30 cellular contexts compared by ENCODE assay signal in the genomic region with DNA sequence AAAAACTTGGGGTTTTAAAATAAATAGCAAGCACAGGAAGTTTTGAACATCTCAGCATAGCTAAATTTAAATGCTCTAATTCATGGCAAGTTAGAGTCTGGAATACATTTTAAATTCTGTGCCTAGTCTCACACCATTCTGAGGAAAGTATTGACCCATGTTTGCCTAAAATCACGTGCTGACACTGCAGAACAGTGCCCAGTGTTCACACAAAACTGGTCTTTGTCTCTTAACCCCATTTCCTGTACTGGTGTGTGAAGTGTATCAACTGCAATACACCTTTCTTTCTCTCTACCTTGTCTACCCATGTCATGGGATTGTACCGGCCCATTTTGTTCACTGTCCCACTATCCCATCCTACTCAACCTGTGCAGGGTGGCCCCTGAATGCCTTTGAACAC.
"Had no signal": no experiment of that assay in that cellular context is flagged by ENCODE, and none has a peak within 500 bp of the region (broad histone marks: within the 10 kb centered on the region; RNA-seq: fewer than 3 reads in every experiment).

No MANE protein-coding gene starts in this region.

- H3K27me3 ChIP-seq: colonic mucosa, gastrocnemius medialis, ovary, spleen, thyroid gland, vagina had no signal

- ATAC-seq: esophagus mucosa; gastrocnemius medialis; mucosa of descending colon; natural killer cell treated with Interleukin-12 subunit alpha and Interleukin-12 subunit beta and Interleukin-15 and Interleukin-18, amount 100 ng/mL, for 72 hours; psoas muscle; right cardiac atrium; stimulated activated naive B cell treated with anti-CD40 and anti-IgM and Interleukin-4, amounts not matched to agents 10 μg/mL and 1 μg/mL and 100 μg/mL, for 72 hours had no signal

- H3K4me1 ChIP-seq: colonic mucosa, gastrocnemius medialis, psoas muscle, spleen, thyroid gland, vagina had no signal

- DNase-seq: colonic mucosa; effector CD8-positive, alpha-beta T cell; endodermal cell; foreskin fibroblast; gastrocnemius medialis; head of caudate nucleus; mesenchymal stem cell; mucosa of descending colon; naive B cell; nucleus accumbens; ovary; posterior cingulate gyrus; psoas muscle; right cardiac atrium; spleen; stimulated activated CD4-positive, alpha-beta T cell treated with anti-CD3 and anti-CD28 coated beads, Interleukin-15, amount 100 ng/mL, for 24 hours; stimulated activated CD4-positive, alpha-beta T cell treated with anti-CD3 and anti-CD28 coated beads, Interleukin-2, amount 100 ng/mL, for 48 hours; stimulated activated naive B cell treated with anti-CD40 and anti-IgM and Interleukin-4, amounts not matched to agents 10 μg/mL and 1 μg/mL and 100 μg/mL, for 72 hours; thyroid gland; trophoblast cell had no signal

- H3K4me3 Mint-ChIP-seq: dendritic cell treated with granulocyte-macrophage colony-stimulating factor and Interleukin-4, amounts not matched to agents 40 ng/mL and 50 ng/mL, for 4 days; endodermal cell; mesothelial cell of epicardium; naive B cell; natural killer cell treated with Interleukin-12 subunit alpha and Interleukin-12 subunit beta and Interleukin-15 and Interleukin-18, amount 100 ng/mL, for 72 hours; neural crest cell; stimulated activated naive B cell treated with anti-CD40 and anti-IgM and Interleukin-4, amounts not matched to agents 10 μg/mL and 1 μg/mL and 100 μg/mL, for 72 hours; stimulated activated naive CD8-positive, alpha-beta T cell treated with anti-CD3 and anti-CD28 coated beads, Interleukin-15, Interleukin-2, amounts not matched to agents 100 ng/mL and 50 ng/mL, for 24 hours had no signal

- H3K36me3 ChIP-seq: colonic mucosa, gastrocnemius medialis, ovary, spleen, thyroid gland, vagina had no signal

- H3K27me3 Mint-ChIP-seq: dendritic cell treated with granulocyte-macrophage colony-stimulating factor and Interleukin-4, amounts not matched to agents 40 ng/mL and 50 ng/mL, for 4 days; naive B cell; natural killer cell treated with Interleukin-12 subunit alpha and Interleukin-12 subunit beta and Interleukin-15 and Interleukin-18, amount 100 ng/mL, for 72 hours; stimulated activated naive B cell treated with anti-CD40 and anti-IgM and Interleukin-4, amounts not matched to agents 10 μg/mL and 1 μg/mL and 100 μg/mL, for 72 hours; stimulated activated naive CD8-positive, alpha-beta T cell treated with anti-CD3 and anti-CD28 coated beads, Interleukin-15, Interleukin-2, amounts not matched to agents 100 ng/mL and 50 ng/mL, for 24 hours had no signal

- H3K4me3 ChIP-seq: colonic mucosa, gastrocnemius medialis, mucosa of descending colon, ovary, psoas muscle, skin epidermis, spleen, thyroid gland, vagina had no signal

- FAIRE-seq: keratinocyte had no signal

- H3K27ac ChIP-seq: colonic mucosa, epithelial cell of prostate, gastrocnemius medialis, ovary, psoas muscle, skin epidermis, spleen, thyroid gland, vagina had no signal

- H3K4me1 Mint-ChIP-seq: naive B cell; stimulated activated naive B cell treated with anti-CD40 and anti-IgM and Interleukin-4, amounts not matched to agents 10 μg/mL and 1 μg/mL and 100 μg/mL, for 72 hours had no signal

- H3K9me3 Mint-ChIP-seq: neural crest cell had no signal

- H3K9me3 ChIP-seq: colonic mucosa, gastrocnemius medialis, mucosa of descending colon, ovary, psoas muscle, thyroid gland, vagina had no signal

- H3K27ac Mint-ChIP-seq: dendritic cell treated with granulocyte-macrophage colony-stimulating factor and Interleukin-4, amounts not matched to agents 40 ng/mL and 50 ng/mL, for 4 days; endodermal cell; mesothelial cell of epicardium; naive B cell; natural killer cell treated with Interleukin-12 subunit alpha and Interleukin-12 subunit beta and Interleukin-15 and Interleukin-18, amount 100 ng/mL, for 72 hours; stimulated activated naive B cell treated with anti-CD40 and anti-IgM and Interleukin-4, amounts not matched to agents 10 μg/mL and 1 μg/mL and 100 μg/mL, for 72 hours; stimulated activated naive CD8-positive, alpha-beta T cell treated with anti-CD3 and anti-CD28 coated beads, Interleukin-15, Interleukin-2, amounts not matched to agents 100 ng/mL and 50 ng/mL, for 24 hours had no signal

- H3K36me3 Mint-ChIP-seq: mesothelial cell of epicardium; naive B cell; natural killer cell treated with Interleukin-12 subunit alpha and Interleukin-12 subunit beta and Interleukin-15 and Interleukin-18, amount 100 ng/mL, for 72 hours; stimulated activated naive B cell treated with anti-CD40 and anti-IgM and Interleukin-4, amounts not matched to agents 10 μg/mL and 1 μg/mL and 100 μg/mL, for 72 hours had no signal
